ENCODE assay signal across 6 cellular contexts in genomic region chr11:48319813-48320212, GRCh38. TPM values are rescaled to one million over a fixed set of nuclear protein-coding genes. Genes with fewer than 3 reads are reported as not detected.
"Had no signal": no experiment of that assay in that cellular context is flagged by ENCODE, and none has a peak within 500 bp of the region (broad histone marks: within the 10 kb centered on the region; RNA-seq: fewer than 3 reads in every experiment).

No MANE protein-coding gene starts in this region.

RNA-seq across cellular contexts. Expression of gene OR4C3, which starts 4.9 kb away (rescaled TPM):
- total RNA-seq: GM23338, H1, H7, HepG2, HFFc6, HT1080 had no signal

RNA-seq across cellular contexts. Expression of gene OR4S1, which starts 13.8 kb away (rescaled TPM):
- total RNA-seq: GM23338, H1, H7, HepG2, HFFc6, HT1080 had no signal

RNA-seq across cellular contexts. Expression of gene OR4C5, which starts 46.5 kb away (rescaled TPM):
- total RNA-seq: GM23338, H1, H7, HepG2, HFFc6, HT1080 had no signal

RNA-seq across cellular contexts. Expression of gene OR4X1, which starts 56.2 kb away (rescaled TPM):
- total RNA-seq: GM23338, H1, H7, HepG2, HFFc6, HT1080 had no signal
